ENCODE assay signal across 24 cellular contexts in genomic region chrX:71908387-71908786, GRCh38. TPM values are rescaled to one million over a fixed set of nuclear protein-coding genes. Genes with fewer than 3 reads are reported as not detected.
A peak's percentile ranks its signal among the peaks of the same experiment; 100 is the strongest.
DNase-seq lines count a peak whose midpoint lies in the region; ATAC-seq and TF ChIP-seq lines count a peak whose summit lies in the region.
"Had no signal": no experiment of that assay in that cellular context is flagged by ENCODE, and none has a peak within 500 bp of the region (broad histone marks: within the 10 kb centered on the region; RNA-seq: fewer than 3 reads in every experiment).

No MANE protein-coding gene starts in this region.

- in situ Hi-C loops in GM13976 (cut with MboI; ENCODE audit: low sequenced_read_pairs, unreplicated experiment), result no loop called here

- H3K27ac Mint-ChIP-seq in nephron, result peak overlapping the region in 1 of 3 experiments; percentile 23
- no peak overlapping the region for H3K27ac Mint-ChIP-seq in CD8-positive, alpha-beta T cell
- H3K27ac Mint-ChIP-seq: B cell; CD4-positive, alpha-beta T cell; CD8-positive, alpha-beta memory T cell had no signal

- H2AFZ ChIP-seq in trophoblast cell (ENCODE audit: insufficient read depth, low read length, poor library complexity), result no peak overlapping the region

- peak overlapping the region; percentile 40 for H2BK12ac ChIP-seq in trophoblast cell (ENCODE audit: low read length)

- no peak overlapping the region for H3K14ac ChIP-seq in trophoblast cell (ENCODE audit: low read length)

- no peaks in the 10 kb centered on the region for H3K36me3 Mint-ChIP-seq in nephron (ENCODE audit: low read depth)
- no peaks in the 10 kb centered on the region for H3K36me3 Mint-ChIP-seq in CD8-positive, alpha-beta T cell
- H3K36me3 Mint-ChIP-seq: CD8-positive, alpha-beta memory T cell had no signal

- peaks cover 5% of the 10 kb centered on the region for H3K79me2 ChIP-seq in trophoblast cell (ENCODE audit: control insufficient read depth, insufficient read depth, low read length, poor library complexity)

- H4K12ac ChIP-seq in trophoblast cell (ENCODE audit: low read depth, low read length), result no peak overlapping the region

- CTCF ChIA-PET in CD8-positive, alpha-beta T cell (lab: Charles Lee), result no interaction called here

- no peak overlapping the region for H3K4ac ChIP-seq in trophoblast cell (ENCODE audit: low read depth, low read length)

- peak overlapping the region in 2 of 3 experiments; percentile 22 to 51 for H3K4me3 Mint-ChIP-seq in nephron
- no peak overlapping the region for H3K4me3 Mint-ChIP-seq in CD8-positive, alpha-beta T cell
- H3K4me3 Mint-ChIP-seq: B cell; CD4-positive, alpha-beta T cell had no signal

- H3K79me1 ChIP-seq in trophoblast cell (ENCODE audit: low read length), result peaks cover 12% of the 10 kb centered on the region

- H3K9me3 ChIP-seq in trophoblast cell (ENCODE audit: insufficient read depth, low read depth, low read length), result no peaks in the 10 kb centered on the region
- no peaks in the 10 kb centered on the region for H3K9me3 ChIP-seq in CD8-positive, alpha-beta T cell (ENCODE audit: low read length)
- H3K9me3 ChIP-seq: A549 had no signal

- H3K9me3 Mint-ChIP-seq in nephron, result peaks cover 3% of the 10 kb centered on the region
- no peaks in the 10 kb centered on the region for H3K9me3 Mint-ChIP-seq in CD8-positive, alpha-beta T cell
- H3K9me3 Mint-ChIP-seq: CD4-positive, alpha-beta T cell; CD8-positive, alpha-beta memory T cell had no signal

- no CpG with 5 or more reads among the region's 3 CpGs for WGBS in trophoblast cell (ENCODE audit: extremely low coverage, insufficient coverage, insufficient read length)

- H3K27ac ChIP-seq in trophoblast cell (ENCODE audit: low read depth, low read length), result peak overlapping the region; percentile 51
- no peak overlapping the region for H3K27ac ChIP-seq in CD8-positive, alpha-beta T cell (ENCODE audit: low read depth, low read length)
- H3K27ac ChIP-seq: 22Rv1; A549; BLaER1 treated with 17β-estradiol and CSF1 and Interleukin-3, amounts not matched to agents 10 nM and 100 nM; C4-2B had no signal

- H3K4me1 ChIP-seq in trophoblast cell (ENCODE audit: control insufficient read depth in 1 of 2, insufficient read depth in 2 of 2, low read length in 2 of 2), result peaks cover 4 to 20% of the 10 kb centered on the region in 2 experiments
- no peaks in the 10 kb centered on the region for H3K4me1 ChIP-seq in CD8-positive, alpha-beta T cell (ENCODE audit: insufficient read depth, low read length)
- H3K4me1 ChIP-seq: BLaER1 treated with 17β-estradiol and CSF1 and Interleukin-3, amounts not matched to agents 10 nM and 100 nM had no signal

- H3K18ac ChIP-seq in trophoblast cell (ENCODE audit: low read length), result no peak overlapping the region

- H3K4me2 ChIP-seq in trophoblast cell (ENCODE audit: low read length), result peak overlapping the region; percentile 23
- H3K4me2 ChIP-seq: A549; BLaER1 treated with 17β-estradiol and CSF1 and Interleukin-3, amounts not matched to agents 10 nM and 100 nM had no signal

- no peak overlapping the region for H3K9ac ChIP-seq in trophoblast cell (ENCODE audit: low read length)
- H3K9ac ChIP-seq: BLaER1 treated with 17β-estradiol and CSF1 and Interleukin-3, amounts not matched to agents 10 nM and 100 nM had no signal

- intact Hi-C loops in CD8-positive, alpha-beta T cell (cut with DNase I, micrococcal nuclease), result no loop called here

- H4K8ac ChIP-seq in trophoblast cell (ENCODE audit: low read depth, low read length), result peak overlapping the region; percentile 28

- no peak overlapping the region for H2AK5ac ChIP-seq in trophoblast cell (ENCODE audit: low read length)

- POLR2A ChIA-PET in CD8-positive, alpha-beta T cell (lab: Charles Lee), result no interaction called here

- H2BK5ac ChIP-seq in trophoblast cell (ENCODE audit: low read depth, low read length, poor library complexity), result no peak overlapping the region

- no peak overlapping the region for H3K4me3 ChIP-seq in trophoblast cell (ENCODE audit: low read depth, low read length)
- no peak overlapping the region for H3K4me3 ChIP-seq in CD8-positive, alpha-beta T cell (ENCODE audit: low read depth, low read length)
- H3K4me3 ChIP-seq: A549; BLaER1 treated with 17β-estradiol and CSF1 and Interleukin-3, amounts not matched to agents 10 nM and 100 nM; GM12878 had no signal

- H3K27me3 ChIP-seq in trophoblast cell (ENCODE audit: insufficient read depth, low read length), result no peaks in the 10 kb centered on the region
- H3K27me3 ChIP-seq in CD8-positive, alpha-beta T cell (ENCODE audit: insufficient read depth, low read length), result peaks cover 10% of the 10 kb centered on the region

- H3K27me3 Mint-ChIP-seq in nephron (ENCODE audit: low read depth), result no peaks in the 10 kb centered on the region
- H3K27me3 Mint-ChIP-seq in CD8-positive, alpha-beta T cell (ENCODE audit: low read depth), result peaks cover 29% of the 10 kb centered on the region

- TF ChIP-seq CTCF in nephron (IDR thresholded peaks at IDR 0.05; ENCODE audit: unreplicated experiment in 3 of 3), result no peak
- TF ChIP-seq CTCF in CD8-positive, alpha-beta T cell (IDR thresholded peaks at IDR 0.05), result no peak
- no peak for TF ChIP-seq CTCF in GM13976 (IDR thresholded peaks at IDR 0.05; ENCODE audit: borderline replicate concordance, control extremely low read depth, extremely low read depth, insufficient read depth, missing control alignments)

- no peak for ATAC-seq in CD8-positive, alpha-beta T cell
- no peak for ATAC-seq in GM18520 (IDR thresholded peaks at IDR 0.05; ENCODE audit: unreplicated experiment)
- ATAC-seq: A549, GM12878 had no signal

- peak; percentile 59 for DNase-seq in ELF-1 (ENCODE audit: low read depth, low spot score)
- DNase-seq in islet precursor cell, result peak; percentile 75
- no peak for DNase-seq in trophoblast cell
- DNase-seq in CD8-positive, alpha-beta T cell, result no peak
- DNase-seq in GM13976 (ENCODE audit: low spot score), result no peak
- DNase-seq: AML-193; CD4-positive, alpha-beta T cell; CD8-positive, alpha-beta memory T cell; COR-L47; DMS 273 treated with DMSO at 0.1 percent for 48 hours; DMS153; DMS53; DMS79; DND-41; EL had no signal

- peak overlapping the region; percentile 66 for H2BK120ac ChIP-seq in trophoblast cell (ENCODE audit: insufficient read depth, low read length, poor library complexity)

- no peak overlapping the region for H3K23ac ChIP-seq in trophoblast cell (ENCODE audit: low read length)

- no peak overlapping the region for H4K91ac ChIP-seq in trophoblast cell (ENCODE audit: low read depth, low read length)

- H3K4me1 Mint-ChIP-seq in nephron, result peaks cover 10% of the 10 kb centered on the region
- peaks cover 2% of the 10 kb centered on the region for H3K4me1 Mint-ChIP-seq in CD8-positive, alpha-beta T cell (ENCODE audit: low read depth)

- no peaks in the 10 kb centered on the region for H3K36me3 ChIP-seq in trophoblast cell (ENCODE audit: control insufficient read depth in 1 of 2, insufficient read depth in 2 of 2, low read length in 2 of 2)
- no peaks in the 10 kb centered on the region for H3K36me3 ChIP-seq in CD8-positive, alpha-beta T cell (ENCODE audit: insufficient read depth, low read length)
- H3K36me3 ChIP-seq: BLaER1 treated with 17β-estradiol and CSF1 and Interleukin-3, amounts not matched to agents 10 nM and 100 nM had no signal

RNA-seq across cellular contexts. Expression of gene NHSL2, which starts 2.3 kb away (rescaled TPM):
- 5.9 and 6.7 TPM in 2 replicates for polyA plus RNA-seq in trophoblast cell (2013)
- 1 to 10 TPM in 1 of 2 experiments, under 1 TPM in 1; 0.60 to 1.2 TPM for total RNA-seq in CD8-positive, alpha-beta T cell
- total RNA-seq: A172 had no signal

Comparison
In these comparisons a context has a peak if more than half of its experiments do, and no peak if none do; other contexts are left out.
1. DNase-seq: peak in ELF-1 (single experiment) and islet precursor cell (single experiment); none in trophoblast cell (0 of 2), CD8-positive, alpha-beta T cell (0 of 7) and GM13976 (single experiment).